In genomic region chr15:66356069-66356358, GRCh38 we compare ENCODE assay signal across 8 cellular contexts. TPM values are rescaled to one million over a fixed set of nuclear protein-coding genes. Genes with fewer than 3 reads are reported as not detected.
DNase-seq lines count a peak whose midpoint lies in the region; ATAC-seq and TF ChIP-seq lines count a peak whose summit lies in the region.

No MANE protein-coding gene starts in this region.

- H3K36me3 ChIP-seq in lung (ENCODE audit: control insufficient read depth in 2 of 2, insufficient read depth in 2 of 2, low read length in 2 of 2) (no peaks in the 10 kb centered on the region), vagina (peaks cover 0 to 12% of the 10 kb centered on the region in 2 donors)

- no peak for ATAC-seq in stimulated activated naive CD8-positive, alpha-beta T cell treated with anti-CD3 and anti-CD28 coated beads, Interleukin-15, Interleukin-2, amounts not matched to agents 100 U/mL and 50 U/mL, for 24 hours
- no peak for ATAC-seq in activated naive CD8-positive, alpha-beta T cell treated with anti-CD3 and anti-CD28 coated beads, Interleukin-2, amount 10 ng/mL, durations not matched to agents 7 days and 5 days (ENCODE audit: low read depth)
- ATAC-seq in lung (ENCODE audit: insufficient read depth, low FRiP score), result no peak
- no peak for ATAC-seq in activated CD4-positive, CD25-positive, alpha-beta regulatory T cell treated with anti-CD3 and anti-CD28 coated beads, Interleukin-2, amount 50 U/mL, for 24 hours

- H3K27ac Mint-ChIP-seq in stimulated activated naive CD8-positive, alpha-beta T cell treated with anti-CD3 and anti-CD28 coated beads, Interleukin-15, Interleukin-2, amounts not matched to agents 100 ng/mL and 50 ng/mL, for 24 hours, result peak overlapping the region; percentile 99
- peak overlapping the region; percentile 100 for H3K27ac Mint-ChIP-seq in activated naive CD8-positive, alpha-beta T cell treated with anti-CD3 and anti-CD28 coated beads, Interleukin-2, amount 10 ng/mL, durations not matched to agents 7 days and 5 days

- peaks cover 33% of the 10 kb centered on the region for H3K4me1 Mint-ChIP-seq in stimulated activated naive CD8-positive, alpha-beta T cell treated with anti-CD3 and anti-CD28 coated beads, Interleukin-15, Interleukin-2, amounts not matched to agents 100 ng/mL and 50 ng/mL, for 24 hours (ENCODE audit: low read depth)
- peaks cover 21% of the 10 kb centered on the region for H3K4me1 Mint-ChIP-seq in activated naive CD8-positive, alpha-beta T cell treated with anti-CD3 and anti-CD28 coated beads, Interleukin-2, amount 10 ng/mL, durations not matched to agents 7 days and 5 days

- peak overlapping the region; percentile 90 for H3K4me3 Mint-ChIP-seq in stimulated activated naive CD8-positive, alpha-beta T cell treated with anti-CD3 and anti-CD28 coated beads, Interleukin-15, Interleukin-2, amounts not matched to agents 100 ng/mL and 50 ng/mL, for 24 hours
- H3K4me3 Mint-ChIP-seq in activated naive CD8-positive, alpha-beta T cell treated with anti-CD3 and anti-CD28 coated beads, Interleukin-2, amount 10 ng/mL, durations not matched to agents 7 days and 5 days, result peak overlapping the region; percentile 100

- H3K27ac ChIP-seq in lung (ENCODE audit: low read depth in 1 of 2, low read length in 1 of 2) (peak overlapping the region; percentile 36 to 65), vagina (peak overlapping the region; percentile 59)

- peak overlapping the region; percentile 59 for H3K4me3 ChIP-seq in lung
- peak overlapping the region; percentile 64 to 74 for H3K4me3 ChIP-seq in vagina

- H3K9me3 ChIP-seq in lung (ENCODE audit: control insufficient read depth in 2 of 2, insufficient read depth in 1 of 2, low read length in 1 of 2) (no peaks in the 10 kb centered on the region), vagina (no peaks in the 10 kb centered on the region)

- H3K4me1 ChIP-seq in lung (ENCODE audit: control insufficient read depth in 2 of 2, insufficient read depth in 2 of 2, low read length in 2 of 2) (peaks cover 0 to 1% of the 10 kb centered on the region in 2 donors), vagina (no peaks in the 10 kb centered on the region)

- no peak for TF ChIP-seq POLR2A in vagina (IDR thresholded peaks at IDR 0.05)

- H3K9me3 Mint-ChIP-seq in stimulated activated naive CD8-positive, alpha-beta T cell treated with anti-CD3 and anti-CD28 coated beads, Interleukin-15, Interleukin-2, amounts not matched to agents 100 ng/mL and 50 ng/mL, for 24 hours, result no peaks in the 10 kb centered on the region
- no peaks in the 10 kb centered on the region for H3K9me3 Mint-ChIP-seq in activated naive CD8-positive, alpha-beta T cell treated with anti-CD3 and anti-CD28 coated beads, Interleukin-2, amount 10 ng/mL, durations not matched to agents 7 days and 5 days

- intact Hi-C loops in vagina (cut with DNase I), result no loop called here

- no peak for DNase-seq in stimulated activated naive CD8-positive, alpha-beta T cell treated with anti-CD3 and anti-CD28 coated beads, Interleukin-15, Interleukin-2, amounts not matched to agents 100 U/mL and 50 U/mL, for 24 hours
- no peak for DNase-seq in activated naive CD8-positive, alpha-beta T cell treated with anti-CD3 and anti-CD28 coated beads, Interleukin-2, amount 10 ng/mL, durations not matched to agents 7 days and 5 days
- DNase-seq in lung (ENCODE audit: low spot score), result no peak
- DNase-seq in vagina (ENCODE audit: extremely low spot score in 2 of 2), result no peak
- no peak for DNase-seq in NCI-H2196 treated with DMSO at 0.1 percent for 48 hours (lab: John Stamatoyannopoulos, UW; ENCODE audit: unreplicated experiment)
- no peak for DNase-seq in activated CD4-positive, alpha-beta T cell treated with anti-CD3 and anti-CD28 coated beads for 1 hour

- TF ChIP-seq CTCF in lung (IDR thresholded peaks at IDR 0.05; ENCODE audit: control extremely low read depth, extremely low read depth) (no peak), vagina (IDR thresholded peaks at IDR 0.05) (no peak)

- H3K36me3 Mint-ChIP-seq in stimulated activated naive CD8-positive, alpha-beta T cell treated with anti-CD3 and anti-CD28 coated beads, Interleukin-15, Interleukin-2, amounts not matched to agents 100 ng/mL and 50 ng/mL, for 24 hours (ENCODE audit: low read depth), result peaks cover 23% of the 10 kb centered on the region
- H3K36me3 Mint-ChIP-seq in activated naive CD8-positive, alpha-beta T cell treated with anti-CD3 and anti-CD28 coated beads, Interleukin-2, amount 10 ng/mL, durations not matched to agents 7 days and 5 days, result peaks cover 22% of the 10 kb centered on the region

- H3K27me3 Mint-ChIP-seq in stimulated activated naive CD8-positive, alpha-beta T cell treated with anti-CD3 and anti-CD28 coated beads, Interleukin-15, Interleukin-2, amounts not matched to agents 100 ng/mL and 50 ng/mL, for 24 hours, result no peaks in the 10 kb centered on the region
- no peaks in the 10 kb centered on the region for H3K27me3 Mint-ChIP-seq in activated naive CD8-positive, alpha-beta T cell treated with anti-CD3 and anti-CD28 coated beads, Interleukin-2, amount 10 ng/mL, durations not matched to agents 7 days and 5 days

- WGBS in lung, 2 donors, result 2% methylated on average over 12 of the region's 12 CpGs

- POLR2A ChIA-PET in activated naive CD8-positive, alpha-beta T cell treated with anti-CD3 and anti-CD28 coated beads, Interleukin-2, amount 10 ng/mL, durations not matched to agents 7 days and 5 days (lab: Charles Lee), result interaction anchor here (0.9 to 3.3 kb wide), 7 partner anchors 29 to 537 kb away, joined by 3 to 24 read pairs (median 5); partner anchors contain the start of genes MAP2K1, RPL4, SNAPC5 and ZWILCH

- H3K27me3 ChIP-seq in lung (ENCODE audit: control insufficient read depth, insufficient read depth), result no peaks in the 10 kb centered on the region
- no peaks in the 10 kb centered on the region for H3K27me3 ChIP-seq in vagina

RNA-seq across cellular contexts. Expression of gene TIPIN, which starts 0.5 kb away (rescaled TPM):
- 10 to 100 TPM; 29.5 to 31.3 TPM for total RNA-seq in activated naive CD8-positive, alpha-beta T cell treated with anti-CD3 and anti-CD28 coated beads, Interleukin-2, amount 10 ng/mL, durations not matched to agents 7 days and 5 days
- 10 to 100 TPM in 1 of 2 donors, 1 to 10 TPM in 1; 5.2 to 10.9 TPM for total RNA-seq in lung
- polyA plus RNA-seq in lung, result 1 to 10 TPM; 5.5 to 6.8 TPM
- total RNA-seq in vagina, result 7.9 TPM

RNA-seq across cellular contexts. Expression of gene MAP2K1, which starts 30.7 kb away (rescaled TPM):
- 10 to 100 TPM; 95.0 to 96.5 TPM for total RNA-seq in activated naive CD8-positive, alpha-beta T cell treated with anti-CD3 and anti-CD28 coated beads, Interleukin-2, amount 10 ng/mL, durations not matched to agents 7 days and 5 days
- total RNA-seq in lung, result 10 to 100 TPM; 27.8 to 64.7 TPM
- 10 to 100 TPM; 19.0 to 57.6 TPM for polyA plus RNA-seq in lung
- total RNA-seq in vagina, result 23.6 TPM
